In the genomic region with DNA sequence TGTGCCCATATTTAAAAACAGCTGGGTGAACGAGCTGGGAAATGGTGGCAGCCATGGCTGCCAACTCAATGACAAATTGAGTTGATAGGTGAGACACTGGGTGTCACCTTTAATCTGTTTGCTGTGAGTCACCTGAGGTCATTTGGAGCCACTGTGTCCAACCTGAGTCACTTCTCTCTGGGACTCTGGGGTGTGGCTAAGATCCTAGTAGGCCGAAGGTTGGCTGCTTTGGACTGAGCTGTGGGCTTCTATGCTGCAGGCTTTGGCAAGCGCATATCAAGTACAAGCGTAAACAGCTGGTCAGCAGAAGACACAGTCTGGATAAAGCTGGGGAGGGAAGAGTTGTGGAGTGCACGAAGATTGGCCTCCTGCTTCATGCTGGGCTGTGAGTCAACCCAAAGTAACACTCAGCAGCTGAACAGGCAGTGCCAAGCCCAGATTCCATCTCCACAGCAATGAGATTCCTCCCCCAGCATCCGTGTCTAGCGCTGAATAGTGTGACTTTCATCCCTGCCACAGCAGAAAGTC, we compare ENCODE assay signal across 10 cellular contexts. TPM values are rescaled to one million over a fixed set of nuclear protein-coding genes. Genes with fewer than 3 reads are reported as not detected.
A peak's percentile ranks its signal among the peaks of the same experiment; 100 is the strongest.
DNase-seq lines count a peak whose midpoint lies in the region; ATAC-seq and TF ChIP-seq lines count a peak whose summit lies in the region.
"Had no signal": no experiment of that assay in that cellular context is flagged by ENCODE, and none has a peak within 500 bp of the region (broad histone marks: within the 10 kb centered on the region; RNA-seq: fewer than 3 reads in every experiment).

No MANE protein-coding gene starts in this region.

- ATAC-seq in RWPE2 (ENCODE audit: low read depth) (peak; percentile 90), gastroesophageal sphincter (peak; percentile 72), GM19328 (IDR thresholded peaks at IDR 0.05; ENCODE audit: unreplicated experiment) (no peak)
- no peak for ATAC-seq in activated T-cell treated with anti-CD3 and anti-CD28 coated beads, Interleukin-2, amount 50 U/mL, for 4 hours

- intact Hi-C loops in posterior cingulate gyrus (cut with DNase I) = no loop called here

- no peak overlapping the region for H2BK5ac ChIP-seq in H9 (ENCODE audit: insufficient read length, low read length)

- H4K5ac ChIP-seq in H9 (ENCODE audit: insufficient read length, low read depth, low read length) = no peak overlapping the region

- no peak overlapping the region for H3K9ac ChIP-seq in H9 (ENCODE audit: extremely low read depth, insufficient read length, low read length)

- no peaks in the 10 kb centered on the region for H4K20me1 ChIP-seq in H9 (ENCODE audit: control insufficient read depth, insufficient read depth, insufficient read length)

- no peak for TF ChIP-seq EP300 in gastroesophageal sphincter (IDR thresholded peaks at IDR 0.05)

- no peak overlapping the region for H3K56ac ChIP-seq in H9 (ENCODE audit: insufficient read length, low read depth, low read length)

- TF ChIP-seq CTCF in RWPE2 (IDR thresholded peaks at IDR 0.05; ENCODE audit: poor library complexity, severe bottlenecking) = no peak
- no peak for TF ChIP-seq CTCF in gastroesophageal sphincter (IDR thresholded peaks at IDR 0.05)
- TF ChIP-seq CTCF in H9 (conservative IDR thresholded peaks at IDR 0.05) = no peak

- H3K27ac ChIP-seq in RWPE2 (ENCODE audit: poor library complexity, severe bottlenecking) (peak overlapping the region; percentile 62), gastroesophageal sphincter (no peak overlapping the region), H9 (ENCODE audit: insufficient read length, low read depth, low read length) (no peak overlapping the region)
- H3K27ac ChIP-seq: HL-60, VCaP had no signal

- no peaks in the 10 kb centered on the region for H3K9me3 Mint-ChIP-seq in H9
- H3K9me3 Mint-ChIP-seq in activated T-cell treated with anti-CD3 and anti-CD28 coated beads, Interleukin-2, amount 50 U/mL, for 4 hours = no peaks in the 10 kb centered on the region

- H3K36me3 ChIP-seq in RWPE2 (ENCODE audit: low read depth) (no peaks in the 10 kb centered on the region), gastroesophageal sphincter (no peaks in the 10 kb centered on the region)

- H3K4me3 ChIP-seq in RWPE2 (ENCODE audit: severe bottlenecking) (no peak overlapping the region), gastroesophageal sphincter (no peak overlapping the region)

- H4K91ac ChIP-seq in H9 (ENCODE audit: insufficient read length, low read depth, low read length) = no peak overlapping the region

- no peak overlapping the region for H2BK120ac ChIP-seq in H9 (ENCODE audit: low read depth, low read length, poor library complexity, severe bottlenecking)

- H3K36me3 Mint-ChIP-seq in H9 (ENCODE audit: insufficient read depth in 1 of 3, low read depth in 3 of 3) = no peaks in the 10 kb centered on the region
- H3K36me3 Mint-ChIP-seq in activated T-cell treated with anti-CD3 and anti-CD28 coated beads, Interleukin-2, amount 50 U/mL, for 4 hours (ENCODE audit: insufficient read depth) = no peaks in the 10 kb centered on the region

- H3K18ac ChIP-seq in H9 (ENCODE audit: insufficient read length, low read depth, low read length) = no peak overlapping the region

- in situ Hi-C loops in Caki2 (cut with HindIII; ENCODE audit: low pct_unique_long_range_greater_than_20kb, low sequenced_read_pairs) = loop anchor here (25.0 kb wide), 1 partner anchor 475 kb away; no protein-coding TSS in a partner anchor

- no peak overlapping the region; the same call in 1 of the 2 replicates for H3K14ac ChIP-seq in H9 (ENCODE audit: insufficient read depth, low read length)

- H3K23ac ChIP-seq in H9 (ENCODE audit: insufficient read length, low read depth, low read length) = no peak overlapping the region

- H3K4me1 ChIP-seq in RWPE2 (ENCODE audit: insufficient read depth, poor library complexity, severe bottlenecking) (peaks cover 23% of the 10 kb centered on the region), gastroesophageal sphincter (peaks cover 0 to 15% (median 3%) of the 10 kb centered on the region in 3 donors), H9 (ENCODE audit: insufficient read depth, low read length) (no peaks in the 10 kb centered on the region)

- H2BK20ac ChIP-seq in H9 (ENCODE audit: low read depth, low read length, poor library complexity, severe bottlenecking) = no peak overlapping the region

- no peaks in the 10 kb centered on the region for H3K9me3 ChIP-seq in RWPE2 (ENCODE audit: severe bottlenecking)
- H3K9me3 ChIP-seq in gastroesophageal sphincter = no peaks in the 10 kb centered on the region
- no peaks in the 10 kb centered on the region for H3K9me3 ChIP-seq in H9 (ENCODE audit: control insufficient read depth, low read depth, low read length)

- no peak overlapping the region for H2AFZ ChIP-seq in H9 (ENCODE audit: low read length)

- H2AK5ac ChIP-seq in H9 (ENCODE audit: insufficient read length, low read length) = no peak overlapping the region

- peaks cover 5% of the 10 kb centered on the region for H3K23me2 ChIP-seq in H9 (ENCODE audit: insufficient read length, low read depth, low read length, poor library complexity, severe bottlenecking)

- no peak overlapping the region for H3K27ac Mint-ChIP-seq in H9

- no peaks in the 10 kb centered on the region for H3K79me1 ChIP-seq in H9 (ENCODE audit: insufficient read depth, low read depth, low read length, poor library complexity, severe bottlenecking)

- no peak overlapping the region for H3K4me3 Mint-ChIP-seq in H9
- no peak overlapping the region for H3K4me3 Mint-ChIP-seq in activated T-cell treated with anti-CD3 and anti-CD28 coated beads, Interleukin-2, amount 50 U/mL, for 4 hours

- peak; percentile 92 for DNase-seq in Caki2 (ENCODE audit: low read depth)
- DNase-seq in RWPE2 (ENCODE audit: low spot score) = no peak
- peak in 8 of 10 donors; percentile 46 to 93 (median 70) for DNase-seq in posterior cingulate gyrus
- no peak for DNase-seq in H9
- DNase-seq in activated T-cell treated with anti-CD3 and anti-CD28 coated beads, Interleukin-2, amount 50 U/mL, for 4 hours = no peak
- DNase-seq in globus pallidus (ENCODE audit: low spot score) = no peak

- WGBS in gastroesophageal sphincter (ENCODE audit: low coverage in 1 of 2), 2 donors = 23 to 40% methylated on average over 1 to 2 of the region's 7 CpGs
- no CpG with 5 or more reads among the region's 7 CpGs for WGBS in H9 (ENCODE audit: extremely low coverage, insufficient read length, low lambda C conversion rate)

- no peak overlapping the region for H3K4me2 ChIP-seq in H9 (ENCODE audit: insufficient read depth, insufficient read length, low read length)

- no peak for TF ChIP-seq POLR2A in gastroesophageal sphincter (IDR thresholded peaks at IDR 0.05)

- no peak overlapping the region for H2BK15ac ChIP-seq in H9 (ENCODE audit: low read depth, low read length)

- H3T11ph ChIP-seq in H9 (ENCODE audit: low read length) = no peak overlapping the region

- peaks cover 0 to 9% of the 10 kb centered on the region in 2 experiments; a peak in 3 of 4 replicates for H3K4me1 Mint-ChIP-seq in H9
- peaks cover 5% of the 10 kb centered on the region for H3K4me1 Mint-ChIP-seq in activated T-cell treated with anti-CD3 and anti-CD28 coated beads, Interleukin-2, amount 50 U/mL, for 4 hours (ENCODE audit: low read depth)

- no peak overlapping the region for H3K4ac ChIP-seq in H9 (ENCODE audit: low read depth, low read length)

- H4K8ac ChIP-seq in H9 (replicated peaks; ENCODE audit: insufficient read length, low read depth, low read length) = no peak overlapping the region

- no peak overlapping the region for H2BK12ac ChIP-seq in H9 (ENCODE audit: insufficient read length, low read depth, low read length)

- H3K27me3 ChIP-seq in RWPE2 (ENCODE audit: insufficient read depth, poor library complexity, severe bottlenecking) (no peaks in the 10 kb centered on the region), gastroesophageal sphincter (no peaks in the 10 kb centered on the region), H9 (ENCODE audit: insufficient read depth, low read length) (no peaks in the 10 kb centered on the region)

- H3K27me3 Mint-ChIP-seq in H9 (ENCODE audit: low read depth) = no peaks in the 10 kb centered on the region; the same call in 1 of the 2 replicates
- H3K27me3 Mint-ChIP-seq in activated T-cell treated with anti-CD3 and anti-CD28 coated beads, Interleukin-2, amount 50 U/mL, for 4 hours (ENCODE audit: low read depth) = no peaks in the 10 kb centered on the region

- no peaks in the 10 kb centered on the region for H3K79me2 ChIP-seq in H9 (ENCODE audit: insufficient read depth, low read length)

RNA-seq across cellular contexts. Expression of a gene that starts 24.0 kb away (rescaled TPM):
- total RNA-seq in Caki2 (2014; rRNA removed; shearing (Covaris generic); ENCODE audit: low replicate concordance) = not detected in 2 replicates
- not detected for total RNA-seq in gastroesophageal sphincter
- total RNA-seq in H9 (2021) = not detected in 2 replicates
- not detected for total RNA-seq in activated T-cell treated with anti-CD3 and anti-CD28 coated beads, Interleukin-2, amount 50 U/mL, for 4 hours

RNA-seq across cellular contexts. Expression of a gene that starts 40.1 kb away (rescaled TPM):
- total RNA-seq in Caki2 (2014; rRNA removed; shearing (Covaris generic); ENCODE audit: low replicate concordance) = not detected in 2 replicates
- not detected for total RNA-seq in gastroesophageal sphincter
- not detected in 2 replicates for total RNA-seq in H9 (2021)
- total RNA-seq in activated T-cell treated with anti-CD3 and anti-CD28 coated beads, Interleukin-2, amount 50 U/mL, for 4 hours = not detected

Comparison
In these comparisons a context has a peak if more than half of its experiments do, and no peak if none do; other contexts are left out.
1. DNase-seq: peak in Caki2 (single experiment) and posterior cingulate gyrus (8 of 10); none in RWPE2 (single experiment), H9 (single experiment), activated T-cell treated with anti-CD3 and anti-CD28 coated beads, Interleukin-2, amount 50 U/mL, for 4 hours (single experiment) and globus pallidus (single experiment).
2. ATAC-seq: peak in RWPE2 (single experiment) and gastroesophageal sphincter (single experiment); none in GM19328 (single experiment) and activated T-cell treated with anti-CD3 and anti-CD28 coated beads, Interleukin-2, amount 50 U/mL, for 4 hours (0 of 2).